Comparison of ENCODE assay signal across 17 cellular contexts in the genomic region with DNA sequence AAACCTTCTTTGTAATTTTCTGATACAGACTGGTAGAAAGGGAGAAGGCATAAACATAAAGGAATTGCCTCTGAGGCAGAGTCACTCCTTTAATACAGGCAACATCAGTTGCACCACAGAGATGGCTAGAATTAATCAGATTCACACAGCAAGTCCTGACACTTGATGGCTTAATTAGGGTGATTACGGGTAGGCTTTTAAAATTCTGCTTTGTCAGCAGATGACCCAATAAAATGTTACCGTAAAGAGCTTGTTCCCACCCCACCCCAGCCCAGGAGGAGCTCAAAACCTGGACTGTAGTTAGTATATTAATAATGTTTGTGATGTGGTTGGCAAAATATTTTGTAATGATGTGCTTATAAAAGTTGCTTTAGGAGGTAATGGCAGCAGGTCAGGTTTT.
"Had no signal": no experiment of that assay in that cellular context is flagged by ENCODE, and none has a peak within 500 bp of the region (broad histone marks: within the 10 kb centered on the region; RNA-seq: fewer than 3 reads in every experiment).

No MANE protein-coding gene starts in this region.

- H3K9me3 Mint-ChIP-seq: IgD-negative memory B cell had no signal

- H3K36me3 Mint-ChIP-seq: IgD-negative memory B cell had no signal

- H3K9me3 ChIP-seq: SK-N-SH had no signal

- H3K9ac ChIP-seq: SK-N-SH had no signal

- H3K4me3 Mint-ChIP-seq: IgD-negative memory B cell had no signal

- DNase-seq: KBM-7, MV-4-11, NCI-H1048, NCI-H1105, NCI-H1436 treated with DMSO at 0.1 percent for 48 hours, NCI-H1694, NCI-H187 treated with DMSO at 0.1 percent for 48 hours, NCI-H2029 treated with DMSO at 0.1 percent for 48 hours, NCI-H2171 treated with DMSO at 0.1 percent for 48 hours, NCI-H345, NCI-H446 treated with DMSO at 0.1 percent for 48 hours, NCI-H510A treated with DMSO at 0.1 percent for 48 hours, NCI-H526, Right ventricle myocardium superior, RPMI8226, SK-N-SH had no signal

- H3K27ac Mint-ChIP-seq: IgD-negative memory B cell had no signal
